7 cellular contexts compared by ENCODE assay signal in the genomic region with DNA sequence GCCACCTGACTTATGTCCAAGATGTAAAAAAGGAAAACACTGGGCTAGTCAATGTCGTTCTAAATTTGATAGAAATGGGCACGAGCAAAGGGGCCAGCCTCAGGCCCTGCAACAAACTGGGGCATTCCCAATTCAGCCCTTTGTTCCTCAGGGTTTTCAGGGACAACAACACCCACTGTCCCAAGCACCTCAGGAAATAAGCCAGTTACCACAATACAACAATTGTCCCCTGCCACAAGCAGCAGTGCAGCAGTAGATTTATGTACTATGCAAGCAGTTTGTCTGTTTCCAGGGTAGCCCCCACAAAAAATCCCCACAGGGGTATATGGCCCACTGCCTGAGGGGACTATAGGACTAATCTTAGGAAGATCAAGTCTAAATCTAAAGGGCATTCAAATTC.
DNase-seq lines count a peak whose midpoint lies in the region.

No MANE protein-coding gene starts in this region.

- peak overlapping the region; percentile 75 for H3K27ac ChIP-seq in caudate nucleus (ENCODE audit: low read depth, low read length)

- DNase-seq in C1 segment of cervical spinal cord (lab: John Stamatoyannopoulos, UW): peak in 9 of 14 donors; percentile 1 to 43 (median 17)
- peak in 29 of 61 donors; percentile 1 to 56 (median 10) for DNase-seq in caudate nucleus (lab: John Stamatoyannopoulos, UW)
- peak; percentile 77 for DNase-seq in globus pallidus (ENCODE audit: low spot score)
- DNase-seq in hippocampal formation (lab: John Stamatoyannopoulos, UW): peak; percentile 18 to 39
- peak; percentile 78 for DNase-seq in medulla oblongata (ENCODE audit: extremely low spot score)
- DNase-seq in pons (ENCODE audit: low spot score): peak; percentile 86
- peak; percentile 73 for DNase-seq in superior temporal gyrus (ENCODE audit: extremely low spot score)
